In genomic region chr9:121331992-121332685, GRCh38 we compare ENCODE assay signal across 1 cellular context.
TF ChIP-seq lines count a peak whose summit lies in the region.

No MANE protein-coding gene starts in this region.

TF ChIP-seq in IMR-90, 13 proteins besides CTCF, POLR2A, EP300 and RAD21 (continued from another document):
- TF ChIP-seq MAZ (IDR thresholded peaks at IDR 0.05; ENCODE audit: borderline replicate concordance, low read depth, low read length), result no peak
- peak; percentile 29; the same call in 1 of the 2 replicates for TF ChIP-seq SMC3 (IDR thresholded peaks at IDR 0.05; ENCODE audit: low read depth, low read length)
- TF ChIP-seq RFX5 (IDR thresholded peaks at IDR 0.05; ENCODE audit: low read depth, low read length), result no peak
- TF ChIP-seq CEBPB (IDR thresholded peaks at IDR 0.05; ENCODE audit: low read depth, low read length), result 0 out of 2 replicates have a peak, but pooled peaks have one; percentile 9
- no peak for TF ChIP-seq FOS (IDR thresholded peaks at IDR 0.05; ENCODE audit: low read depth, low read length)
- no peak; the same call in 1 of the 2 replicates for TF ChIP-seq BHLHE40 (IDR thresholded peaks at IDR 0.05; ENCODE audit: low read depth, low read length)
- no peak for TF ChIP-seq RCOR1 (IDR thresholded peaks at IDR 0.05; ENCODE audit: insufficient replicate concordance, low read length)
- no peak for TF ChIP-seq CHD1 (IDR thresholded peaks at IDR 0.05; ENCODE audit: low read depth, low read length)
- TF ChIP-seq ELK1 (IDR thresholded peaks at IDR 0.05; ENCODE audit: borderline replicate concordance, low read depth, low read length), result no peak
